24 cellular contexts compared by ENCODE assay signal in the genomic region with DNA sequence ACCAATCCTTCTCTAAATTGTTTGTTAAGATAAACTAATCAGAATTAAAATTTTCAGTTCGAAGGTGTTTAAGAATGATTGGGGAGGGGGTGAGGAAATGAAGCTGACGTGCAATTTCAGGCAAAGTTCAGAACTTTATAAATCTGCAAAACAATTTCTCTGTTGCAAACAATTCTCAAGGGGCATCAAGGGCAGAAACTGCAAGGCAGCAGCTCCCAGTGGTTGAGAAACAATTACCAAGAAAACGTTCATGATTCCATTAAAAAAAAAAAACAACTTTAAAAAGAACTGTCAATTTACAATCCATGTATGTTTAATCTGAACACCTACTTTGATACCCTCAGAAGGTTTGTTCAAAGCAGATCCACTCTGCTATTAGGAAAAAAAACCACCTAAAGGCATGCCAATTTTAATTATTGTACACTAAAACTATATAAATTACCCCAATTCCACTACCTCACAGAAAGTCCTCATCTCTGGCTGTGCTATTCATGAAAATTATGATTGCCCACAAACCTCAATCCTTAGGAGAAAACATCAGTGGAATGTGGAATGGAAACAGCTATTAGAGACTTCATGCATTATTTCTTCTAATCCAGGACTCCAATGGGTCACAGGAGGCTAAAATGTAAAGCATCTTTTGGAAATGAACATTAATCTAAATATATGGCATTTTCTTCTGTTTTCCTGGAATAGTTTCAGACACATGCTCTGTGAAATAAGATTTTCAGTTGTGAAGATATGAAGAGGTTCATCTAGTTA.
DNase-seq lines count a peak whose midpoint lies in the region; ATAC-seq, FAIRE-seq and TF ChIP-seq lines count a peak whose summit lies in the region.
"Had no signal": no experiment of that assay in that cellular context is flagged by ENCODE, and none has a peak within 500 bp of the region (broad histone marks: within the 10 kb centered on the region; RNA-seq: fewer than 3 reads in every experiment).

No MANE protein-coding gene starts in this region.

- peaks cover 0 to 8% (median 0%) of the 10 kb centered on the region in 11 experiments; a peak in 2 of 22 replicates for H3K9me3 ChIP-seq in BLaER1 treated with 17β-estradiol and CSF1 and Interleukin-3, amounts not matched to agents 10 nM and 100 nM (replicated peaks in 1 of 11)
- H3K9me3 ChIP-seq in SK-N-MC (ENCODE audit: low read depth, low read length), result no peaks in the 10 kb centered on the region
- H3K9me3 ChIP-seq: MG63, transverse colon had no signal

- H3K27me3 ChIP-seq in BLaER1 treated with 17β-estradiol and CSF1 and Interleukin-3, amounts not matched to agents 10 nM and 100 nM, result no peaks in the 10 kb centered on the region
- H3K27me3 ChIP-seq: MG63, neural progenitor cell, transverse colon had no signal

- H3K36me3 ChIP-seq in BLaER1 treated with 17β-estradiol and CSF1 and Interleukin-3, amounts not matched to agents 10 nM and 100 nM, result peaks cover 7 to 77% (median 22%) of the 10 kb centered on the region in 11 experiments; a peak in 18 of 22 replicates
- no peaks in the 10 kb centered on the region for H3K36me3 ChIP-seq in SK-N-MC (ENCODE audit: insufficient read depth, low read length)
- H3K36me3 ChIP-seq: neural progenitor cell, transverse colon had no signal

- peak; percentile 77 for ATAC-seq in sciatic nerve

- intact Hi-C loops in sciatic nerve (cut with DNase I), result no loop called here

- in situ Hi-C loops in GM13976 (cut with MboI; ENCODE audit: low sequenced_read_pairs, unreplicated experiment), result no loop called here

- no peak overlapping the region for H3K9ac ChIP-seq in BLaER1 treated with 17β-estradiol and CSF1 and Interleukin-3, amounts not matched to agents 10 nM and 100 nM
- H3K9ac ChIP-seq in SK-N-MC (ENCODE audit: insufficient read length), result no peak overlapping the region
- H3K9ac ChIP-seq: neural progenitor cell had no signal

- peak overlapping the region in 1 of 11 experiments; percentile 14; a peak in 1 of 22 replicates for H3K27ac ChIP-seq in BLaER1 treated with 17β-estradiol and CSF1 and Interleukin-3, amounts not matched to agents 10 nM and 100 nM
- H3K27ac ChIP-seq in SK-N-MC, result peak overlapping the region; percentile 92
- H3K27ac ChIP-seq: HL-60, neural progenitor cell, PC-9, transverse colon had no signal

- H3K4me3 ChIP-seq in BLaER1 treated with 17β-estradiol and CSF1 and Interleukin-3, amounts not matched to agents 10 nM and 100 nM, result no peak overlapping the region
- H3K4me3 ChIP-seq in SK-N-MC (peak overlapping the region; percentile 49), fibroblast of mammary gland (ENCODE audit: control insufficient read depth, low read depth, low read length) (no peak overlapping the region)
- H3K4me3 ChIP-seq: MG63, neural progenitor cell, PC-9, transverse colon had no signal

- POLR2A ChIA-PET in HEK293T (lab: Yijun Ruan, JAX), result no interaction called here

- DNase-seq in SK-N-MC (ENCODE audit: low read depth, low spot score) (no peak), fibroblast of mammary gland (ENCODE audit: low read depth) (peak; percentile 37), sciatic nerve (ENCODE audit: low spot score) (no peak), HEK293T (ENCODE audit: extremely low spot score) (no peak), GM13976 (ENCODE audit: low spot score) (no peak), RCC 7860 (ENCODE audit: low spot score) (no peak), HT-29 (ENCODE audit: low spot score) (no peak)
- DNase-seq: activated CD4-positive, alpha-beta T cell treated with anti-CD3 and anti-CD28 coated beads for 48 hours; activated naive CD8-positive, alpha-beta T cell treated with anti-CD3 and anti-CD28 coated beads for 36 hours; cortex of kidney; DMS79; NCI-H1417; NCI-H446 treated with DMSO at 0.1 percent for 48 hours; PC-9; stimulated activated CD4-positive, alpha-beta T cell treated with anti-CD3 and anti-CD28 coated beads, Interleukin-12 subunit alpha, Interleukin-12 subunit beta, amount 100 ng/mL, for 4 hours; stimulated activated CD4-positive, alpha-beta T cell treated with anti-CD3 and anti-CD28 coated beads, Interleukin-4, amount 100 ng/mL, for 4 hours; stimulated activated naive CD8-positive, alpha-beta T cell treated with anti-CD3 and anti-CD28 coated beads, Interleukin-15, amount 100 ng/mL, for 72 hours; transverse colon had no signal

- H3K4me1 ChIP-seq in BLaER1 treated with 17β-estradiol and CSF1 and Interleukin-3, amounts not matched to agents 10 nM and 100 nM, result peaks cover 11 to 21% (median 16%) of the 10 kb centered on the region in 10 experiments; a peak in 19 of 20 replicates
- H3K4me1 ChIP-seq: neural progenitor cell, transverse colon had no signal

- H3K4me2 ChIP-seq in BLaER1 treated with 17β-estradiol and CSF1 and Interleukin-3, amounts not matched to agents 10 nM and 100 nM, result peak overlapping the region in 9 of 11 experiments; percentile 10 to 48 (median 24); a peak in 15 of 22 replicates
- H3K4me2 ChIP-seq: neural progenitor cell, PC-9 had no signal

- CTCF ChIA-PET in HEK293T (lab: Yijun Ruan, JAX), result no interaction called here

- FAIRE-seq in RCC 7860 (lab: Jason Lieb, UNC), result no peak
- FAIRE-seq: bronchial epithelial cell, GM19239 had no signal

- H4K20me1 ChIP-seq in BLaER1 treated with 17β-estradiol and CSF1 and Interleukin-3, amounts not matched to agents 10 nM and 100 nM, result no peaks in the 10 kb centered on the region

- TF ChIP-seq CTCF in fibroblast of mammary gland (conservative IDR thresholded peaks at IDR 0.05; ENCODE audit: control insufficient read depth, insufficient read depth, low read depth, low read length), result no peak
- TF ChIP-seq CTCF in GM13976 (IDR thresholded peaks at IDR 0.05; ENCODE audit: borderline replicate concordance, control extremely low read depth, extremely low read depth, insufficient read depth, missing control alignments), result no peak

TF ChIP-seq in HEK293T, 16 proteins besides CTCF, POLR2A, EP300 and RAD21:
- no peak for TF ChIP-seq NFRKB (IDR thresholded peaks at IDR 0.05)
- no peak for TF ChIP-seq ELF4 (IDR thresholded peaks at IDR 0.05)
- TF ChIP-seq PKNOX1 (IDR thresholded peaks at IDR 0.05), result no peak
- TF ChIP-seq BHLHE40 (IDR thresholded peaks at IDR 0.05; ENCODE audit: borderline replicate concordance), result no peak
- no peak for TF ChIP-seq ZNF384 (IDR thresholded peaks at IDR 0.05)
- TF ChIP-seq L3MBTL2 (conservative IDR thresholded peaks at IDR 0.05), result no peak
- TF ChIP-seq FOXK2 (IDR thresholded peaks at IDR 0.05), result no peak
- TF ChIP-seq CTBP1 (IDR thresholded peaks at IDR 0.05; ENCODE audit: borderline replicate concordance), result no peak
- TF ChIP-seq FOXM1 (IDR thresholded peaks at IDR 0.05; ENCODE audit: borderline replicate concordance), result no peak
- TF ChIP-seq SP1 (IDR thresholded peaks at IDR 0.05), result no peak
- TF ChIP-seq FOXA1 (IDR thresholded peaks at IDR 0.05), result no peak
- no peak for TF ChIP-seq LEF1 (IDR thresholded peaks at IDR 0.05; ENCODE audit: borderline replicate concordance)
- TF ChIP-seq ARNT (IDR thresholded peaks at IDR 0.05), result no peak
- no peak for TF ChIP-seq HDGF (IDR thresholded peaks at IDR 0.05; ENCODE audit: borderline replicate concordance)
- no peak for TF ChIP-seq TARDBP (IDR thresholded peaks at IDR 0.05)
- no peak for TF ChIP-seq SUZ12 (IDR thresholded peaks at IDR 0.05)
